ENCODE assay signal across 8 cellular contexts in the genomic region with DNA sequence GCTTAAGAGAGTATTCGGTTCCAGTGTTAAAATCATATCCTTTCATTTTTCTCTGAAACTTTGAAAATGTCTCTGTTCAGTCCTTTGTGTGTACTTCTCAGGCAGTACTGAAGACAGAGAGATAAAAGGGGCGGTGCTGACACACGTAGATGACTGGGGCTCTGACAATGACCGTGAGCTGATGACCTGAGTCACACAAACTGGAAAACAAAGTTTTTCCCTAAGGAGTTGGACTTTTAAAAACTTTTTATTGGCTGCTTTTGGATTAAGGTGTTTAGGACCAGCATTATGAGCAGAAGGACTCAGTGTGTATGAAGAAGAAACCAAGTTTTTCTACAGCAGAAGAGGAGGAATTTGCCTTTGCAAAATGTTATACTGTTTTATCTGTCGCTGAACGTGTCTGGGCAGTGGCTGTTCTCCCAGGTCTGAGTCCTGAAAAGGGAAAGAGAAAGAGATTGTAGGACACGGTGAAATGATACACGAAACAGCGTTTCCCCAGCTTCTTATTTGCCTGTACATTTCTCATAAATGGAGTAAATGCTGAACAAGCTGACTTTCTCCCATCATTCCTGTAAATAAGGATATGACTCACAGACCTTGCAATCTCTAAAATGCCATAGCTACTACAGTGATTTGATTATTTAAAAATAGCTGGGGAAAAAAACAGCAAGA. TPM values are rescaled to one million over a fixed set of nuclear protein-coding genes. Genes with fewer than 3 reads are reported as not detected.
DNase-seq lines count a peak whose midpoint lies in the region; ATAC-seq and TF ChIP-seq lines count a peak whose summit lies in the region.

No MANE protein-coding gene starts in this region.

- H3K9me3 ChIP-seq in colonic mucosa (no peaks in the 10 kb centered on the region), mucosa of rectum (ENCODE audit: control insufficient read depth in 2 of 2, low read length in 2 of 2) (no peaks in the 10 kb centered on the region)

- H3K9ac ChIP-seq in colonic mucosa (ENCODE audit: low read depth in 2 of 2, low read length in 2 of 2) (peak overlapping the region in 1 of 2 donors; percentile 74), mucosa of rectum (ENCODE audit: low read depth in 1 of 2, low read length in 2 of 2) (peak overlapping the region; percentile 39 to 52)

- no peak for TF ChIP-seq CTCF in colonic mucosa (IDR thresholded peaks at IDR 0.05)

- H3K4me1 ChIP-seq in colonic mucosa (peaks cover 3% of the 10 kb centered on the region), mucosa of rectum (ENCODE audit: control insufficient read depth in 2 of 2, insufficient read depth in 2 of 2, low read length in 2 of 2) (peaks cover 22 to 24% of the 10 kb centered on the region in 2 donors)

- intact Hi-C loops in colonic mucosa (cut with DNase I), result no loop called here

- ATAC-seq in GM18907 (IDR thresholded peaks at IDR 0.05; ENCODE audit: unreplicated experiment) (peak; percentile 37), HG03039 (IDR thresholded peaks at IDR 0.05; ENCODE audit: unreplicated experiment) (no peak)

- no peaks in the 10 kb centered on the region for H3K36me3 ChIP-seq in colonic mucosa
- H3K36me3 ChIP-seq in mucosa of rectum (ENCODE audit: control insufficient read depth in 2 of 2, insufficient read depth in 2 of 2, low read length in 2 of 2), result no peaks in the 10 kb centered on the region

- H3K27me3 ChIP-seq in colonic mucosa, result no peaks in the 10 kb centered on the region
- H3K27me3 ChIP-seq in mucosa of rectum (ENCODE audit: control insufficient read depth in 2 of 2, insufficient read depth in 2 of 2, low read length in 2 of 2), result no peaks in the 10 kb centered on the region

- H3K27ac ChIP-seq in colonic mucosa, result peak overlapping the region; percentile 71
- peak overlapping the region; percentile 70 to 72 for H3K27ac ChIP-seq in mucosa of rectum (ENCODE audit: low read depth in 2 of 2, low read length in 2 of 2)

- no peak overlapping the region for H3K4me3 ChIP-seq in colonic mucosa
- peak overlapping the region; percentile 49 to 67 for H3K4me3 ChIP-seq in mucosa of rectum (ENCODE audit: low read length in 2 of 2)

- DNase-seq in HuH-7.5 (ENCODE audit: low spot score) (peak; percentile 11), colonic mucosa (no peak), cerebellar cortex (ENCODE audit: low spot score) (no peak), cerebellum (ENCODE audit: low spot score) (no peak), ecto neural progenitor cell (ENCODE audit: low spot score) (no peak)

RNA-seq across cellular contexts. Expression of a gene that starts 51.5 kb away (rescaled TPM):
- total RNA-seq in colonic mucosa (1 to 10 TPM; 1.9 to 3.4 TPM), cerebellum (2.5 TPM)
